In genomic region chr20:62794007-62794724, GRCh38 we compare ENCODE assay signal across 8 cellular contexts. TPM values are rescaled to one million over a fixed set of nuclear protein-coding genes. Genes with fewer than 3 reads are reported as not detected.
DNase-seq lines count a peak whose midpoint lies in the region; ATAC-seq, FAIRE-seq and TF ChIP-seq lines count a peak whose summit lies in the region.

No MANE protein-coding gene starts in this region.

- peak overlapping the region; percentile 77 to 96 (median 89) for H3K27ac ChIP-seq in adrenal gland
- H3K27ac ChIP-seq in heart right ventricle: peak overlapping the region; percentile 70 to 96 (median 92)
- peak overlapping the region; percentile 92 to 97 (median 94) for H3K27ac ChIP-seq in upper lobe of left lung

- 0 to 2% (median 1%) methylated on average over 7 to 69 of the region's 69 CpGs for WGBS in adrenal gland, 4 donors
- 1 to 2% methylated on average over 32 to 68 of the region's 69 CpGs for WGBS in heart right ventricle, 2 donors
- WGBS in upper lobe of left lung, 2 donors: 1% methylated on average over 15 to 29 of the region's 69 CpGs

- peaks cover 8 to 28% of the 10 kb centered on the region in 2 donors for H3K4me1 ChIP-seq in adrenal gland (replicated peaks in 1 of 2)
- H3K4me1 ChIP-seq in heart right ventricle: peaks cover 6 to 50% (median 38%) of the 10 kb centered on the region in 9 donors
- H3K4me1 ChIP-seq in upper lobe of left lung: peaks cover 19 to 40% (median 31%) of the 10 kb centered on the region in 4 donors

- TF ChIP-seq POLR2A in GM12891 (IDR thresholded peaks at IDR 0.05; ENCODE audit: low read depth, low read length) (peak; percentile 41; the same call in 1 of the 2 replicates), adrenal gland (IDR thresholded peaks at IDR 0.05) (peak; percentile 62 to 77), upper lobe of left lung (IDR thresholded peaks at IDR 0.05) (peak; percentile 12 to 91 (median 72))

- TF ChIP-seq CTCF in adrenal gland (IDR thresholded peaks at IDR 0.05) (no peak), heart right ventricle (IDR thresholded peaks at IDR 0.05) (no peak), upper lobe of left lung (IDR thresholded peaks at IDR 0.05) (peak in 2 of 6 experiments; percentile 2 to 10)

- no peaks in the 10 kb centered on the region for H3K9me3 ChIP-seq in adrenal gland (replicated peaks in 1 of 3)
- no peaks in the 10 kb centered on the region for H3K9me3 ChIP-seq in heart right ventricle
- no peaks in the 10 kb centered on the region for H3K9me3 ChIP-seq in upper lobe of left lung

- DNase-seq in GM12891 (ENCODE audit: insufficient read length, low spot score) (peak; percentile 93), NCI-H1417 treated with DMSO at 0.1 percent for 48 hours (lab: John Stamatoyannopoulos, UW) (peak; percentile 89), SW480 (ENCODE audit: low spot score) (peak; percentile 98), adrenal gland (peak; percentile 95 to 98 (median 96)), heart right ventricle (peak; percentile 97 to 99), posterior vena cava (ENCODE audit: low spot score) (peak; percentile 99), upper lobe of left lung (peak; percentile 96 to 99)

- FAIRE-seq in GM12891 (lab: Jason Lieb, UNC): peak; percentile 92

- TF ChIP-seq EP300 in upper lobe of left lung (IDR thresholded peaks at IDR 0.05): no peak

- H3K36me3 ChIP-seq in adrenal gland (replicated peaks in 1 of 2) (peaks cover 0 to 13% of the 10 kb centered on the region in 2 donors), heart right ventricle (peaks cover 0 to 21% (median 3%) of the 10 kb centered on the region in 9 donors), upper lobe of left lung (peaks cover 0 to 14% (median 7%) of the 10 kb centered on the region in 4 donors)

- intact Hi-C loops in adrenal gland (cut with DNase I) (loop anchor here (5.0 to 10.0 kb wide), 4 partner anchors 127 to 489 kb away; partner anchors contain the start of gene ADRM1 (in 1 of the 2)), heart right ventricle (cut with DNase I) (loop anchor here in 8 of 10 donors (5.0 to 10.0 kb wide), 5 partner anchors 127 to 389 kb away; partner anchors contain the start of gene CABLES2 (in 2 of the 8)), posterior vena cava (cut with DNase I) (loop anchor here (5.0 to 10.0 kb wide), 3 partner anchors 127 to 389 kb away; partner anchors contain the start of gene CABLES2 (in 1 of the 2))

- peak; percentile 82 for ATAC-seq in HG02798 (IDR thresholded peaks at IDR 0.05; ENCODE audit: poor library complexity, unreplicated experiment)
- peak; percentile 91 to 95 (median 92) for ATAC-seq in heart right ventricle
- peak; percentile 94 to 97 for ATAC-seq in upper lobe of left lung (ENCODE audit: low FRiP score in 2 of 2)

- H3K27me3 ChIP-seq in adrenal gland (no peaks in the 10 kb centered on the region), heart right ventricle (no peaks in the 10 kb centered on the region), upper lobe of left lung (no peaks in the 10 kb centered on the region)

- H3K4me3 ChIP-seq in adrenal gland (peak overlapping the region in 2 of 4 donors; percentile 38 to 95), heart right ventricle (peak overlapping the region; percentile 14 to 97 (median 69)), upper lobe of left lung (peak overlapping the region; percentile 29 to 82 (median 80))

TF ChIP-seq in GM12891, 5 proteins besides CTCF, POLR2A, EP300 and RAD21:
- TF ChIP-seq POU2F2 (IDR thresholded peaks at IDR 0.05; ENCODE audit: low read depth, low read length) (no peak), POLR2AphosphoS5 (IDR thresholded peaks at IDR 0.05; ENCODE audit: low read depth, low read length) (peak; percentile 53; the same call in 1 of the 2 replicates), SPI1 (IDR thresholded peaks at IDR 0.05; ENCODE audit: low read depth, low read length) (no peak), PAX5 (IDR thresholded peaks at IDR 0.05; ENCODE audit: insufficient read depth, low read length, severe bottlenecking) (no peak), TAF1 (IDR thresholded peaks at IDR 0.05; ENCODE audit: low read depth, low read length) (0 out of 2 replicates have a peak, but pooled peaks have one; percentile 60)

RNA-seq across cellular contexts. Expression of gene MRGBP, which starts 2.1 kb away (rescaled TPM):
- 8.8 TPM for polyA plus RNA-seq in GM12891 (2012; ENCODE audit: low read depth, missing spikeins)
- 10 to 100 TPM in 2 of 8 donors, 1 to 10 TPM in 6; 4.3 to 12.8 (median 8.6) TPM for total RNA-seq in adrenal gland
- polyA plus RNA-seq in adrenal gland: 10 to 100 TPM in 2 of 3 donors, 1 to 10 TPM in 1; 3.9 to 11.3 (median 10.1) TPM
- total RNA-seq in heart right ventricle: 1 to 10 TPM; 6.8 to 10.0 (median 8.1) TPM
- 10 to 100 TPM in 1 of 2 donors, 1 to 10 TPM in 1; 6.5 to 10.8 TPM for polyA plus RNA-seq in heart right ventricle
- 1 to 10 TPM; 5.0 to 8.0 TPM for total RNA-seq in posterior vena cava
- total RNA-seq in upper lobe of left lung: 10 to 100 TPM in 2 of 6 donors, 1 to 10 TPM in 4; 6.4 to 22.0 (median 8.5) TPM

RNA-seq across cellular contexts. Expression of gene OGFR, which starts 10.5 kb away (rescaled TPM):
- 25.8 TPM for polyA plus RNA-seq in GM12891 (2012; ENCODE audit: low read depth, missing spikeins)
- total RNA-seq in adrenal gland: 10 to 100 TPM; 24.3 to 61.4 (median 45.0) TPM
- polyA plus RNA-seq in adrenal gland: 100 to 1,000 TPM in 1 of 3 donors, 10 to 100 TPM in 1, 1 to 10 TPM in 1; 9.3 to 157 (median 68.5) TPM
- 10 to 100 TPM; 13.0 to 37.5 (median 16.8) TPM for total RNA-seq in heart right ventricle
- 10 to 100 TPM; 17.7 to 34.5 TPM for polyA plus RNA-seq in heart right ventricle
- total RNA-seq in posterior vena cava: 10 to 100 TPM; 27.7 to 29.4 TPM
- 100 to 1,000 TPM in 2 of 6 donors, 10 to 100 TPM in 4; 63.8 to 166 (median 74.9) TPM for total RNA-seq in upper lobe of left lung

RNA-seq across cellular contexts. Expression of gene COL9A3, which starts 22.7 kb away (rescaled TPM):
- polyA plus RNA-seq in GM12891 (2012; ENCODE audit: low read depth, missing spikeins): 1.6 TPM
- total RNA-seq in adrenal gland: 1 to 10 TPM in 3 of 8 donors, under 1 TPM in 5; 0.43 to 2.2 (median 0.86) TPM
- polyA plus RNA-seq in adrenal gland: 10 to 100 TPM in 2 of 3 donors, under 1 TPM in 1; 0.22 to 27.8 (median 12.1) TPM
- 1 to 10 TPM in 8 of 10 donors, under 1 TPM in 2; 0.45 to 3.6 (median 1.8) TPM for total RNA-seq in heart right ventricle
- polyA plus RNA-seq in heart right ventricle: 10 to 100 TPM in 1 of 2 donors, 1 to 10 TPM in 1; 4.5 to 15.2 TPM
- total RNA-seq in posterior vena cava: 1 to 10 TPM; 1.0 to 1.9 TPM
- total RNA-seq in upper lobe of left lung: 1 to 10 TPM in 4 of 6 donors, under 1 TPM in 1, not detected in 1; 0.57 to 8.4 (median 2.1) TPM
